ENCODE assay signal across 20 cellular contexts in the genomic region with DNA sequence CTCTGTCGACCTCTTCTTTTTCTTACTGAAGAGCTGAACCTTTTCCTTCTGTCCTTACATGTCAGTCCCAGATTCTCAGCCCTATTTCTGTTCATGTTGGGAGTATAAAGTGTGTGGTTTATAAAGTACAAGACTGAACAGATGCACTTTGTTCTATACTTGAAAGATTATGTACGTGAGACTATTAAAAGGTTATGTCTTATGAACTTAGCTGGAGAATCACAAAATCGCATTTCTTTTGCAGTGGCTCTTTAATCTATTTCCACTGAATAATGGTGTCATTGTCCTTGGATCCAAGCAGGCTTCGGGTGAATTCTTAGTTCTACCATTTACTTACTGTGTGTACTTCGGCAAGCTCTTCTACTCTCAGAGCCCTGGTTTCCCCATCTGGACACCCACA.
DNase-seq lines count a peak whose midpoint lies in the region; ATAC-seq and TF ChIP-seq lines count a peak whose summit lies in the region.
"Had no signal": no experiment of that assay in that cellular context is flagged by ENCODE, and none has a peak within 500 bp of the region (broad histone marks: within the 10 kb centered on the region; RNA-seq: fewer than 3 reads in every experiment).

No MANE protein-coding gene starts in this region.

- H3K79me2 ChIP-seq in mammary epithelial cell (ENCODE audit: insufficient read depth, low read length) (no peaks in the 10 kb centered on the region), trophoblast cell (ENCODE audit: control insufficient read depth, insufficient read depth, low read length, poor library complexity) (no peaks in the 10 kb centered on the region)

- in situ Hi-C loops in mammary epithelial cell (cut with MboI; ENCODE audit: low sequenced_read_pairs in 2 of 2), result no loop called here

- H3K4me2 ChIP-seq in mammary epithelial cell (ENCODE audit: insufficient read depth, low read depth, low read length) (no peak overlapping the region), trophoblast cell (ENCODE audit: low read length) (no peak overlapping the region)
- H3K4me2 ChIP-seq: BLaER1 had no signal

- no peak for ATAC-seq in GM21447 (IDR thresholded peaks at IDR 0.05; ENCODE audit: unreplicated experiment)
- ATAC-seq: CD8-positive, alpha-beta T cell; GM12878 had no signal

- no peaks in the 10 kb centered on the region for H3K9me3 ChIP-seq in mammary epithelial cell (replicated peaks; ENCODE audit: insufficient read depth, low read length)
- H3K9me3 ChIP-seq in breast epithelium, result peaks cover 0 to 22% of the 10 kb centered on the region in 2 donors
- H3K9me3 ChIP-seq in trophoblast cell (ENCODE audit: insufficient read depth, low read depth, low read length), result no peaks in the 10 kb centered on the region
- H3K9me3 ChIP-seq: BLaER1, HAP-1 had no signal

- H3K79me1 ChIP-seq in trophoblast cell (ENCODE audit: low read length), result no peaks in the 10 kb centered on the region

- H2BK5ac ChIP-seq in trophoblast cell (ENCODE audit: low read depth, low read length, poor library complexity), result no peak overlapping the region

- CTCF ChIA-PET in mammary epithelial cell (lab: Charles Lee; ENCODE audit: low non-redundant PET), result no interaction called here

- H3K23ac ChIP-seq in trophoblast cell (ENCODE audit: low read length), result no peak overlapping the region

- dilution Hi-C loops in mammary epithelial cell (cut with HindIII; ENCODE audit: low sequenced_read_pairs), result no loop called here

- no peaks in the 10 kb centered on the region for H3K4me1 ChIP-seq in mammary epithelial cell (ENCODE audit: insufficient read depth, low read length)
- H3K4me1 ChIP-seq in breast epithelium, result no peaks in the 10 kb centered on the region
- H3K4me1 ChIP-seq in trophoblast cell (ENCODE audit: control insufficient read depth in 1 of 2, insufficient read depth in 2 of 2, low read length in 2 of 2), result no peaks in the 10 kb centered on the region
- H3K4me1 ChIP-seq: BLaER1, HAP-1 had no signal

- H3K4ac ChIP-seq in trophoblast cell (ENCODE audit: low read depth, low read length), result no peak overlapping the region

- H3K27me3 ChIP-seq in mammary epithelial cell (ENCODE audit: insufficient read depth, low read length) (no peaks in the 10 kb centered on the region), breast epithelium (no peaks in the 10 kb centered on the region), trophoblast cell (ENCODE audit: insufficient read depth, low read length) (no peaks in the 10 kb centered on the region), dorsolateral prefrontal cortex (no peaks in the 10 kb centered on the region)
- H3K27me3 ChIP-seq: BLaER1 had no signal

- H3K27ac ChIP-seq in mammary epithelial cell (ENCODE audit: insufficient read depth, low read depth, low read length) (no peak overlapping the region), breast epithelium (no peak overlapping the region), angular gyrus (ENCODE audit: low read depth, low read length) (peak overlapping the region; percentile 30), trophoblast cell (ENCODE audit: low read depth, low read length) (no peak overlapping the region), dorsolateral prefrontal cortex (peak overlapping the region in 27 of 59 donors; percentile 4 to 68 (median 38))
- H3K27ac ChIP-seq: 22Rv1, BLaER1, C4-2B had no signal

- no peaks in the 10 kb centered on the region for H4K20me1 ChIP-seq in mammary epithelial cell (ENCODE audit: insufficient read depth, low read length)
- H4K20me1 ChIP-seq: BLaER1 had no signal

- no peak overlapping the region for H2BK120ac ChIP-seq in trophoblast cell (ENCODE audit: insufficient read depth, low read length, poor library complexity)

- H2AFZ ChIP-seq in mammary epithelial cell (ENCODE audit: low read depth, low read length), result peak overlapping the region; percentile 58
- H2AFZ ChIP-seq in trophoblast cell (ENCODE audit: insufficient read depth, low read length, poor library complexity), result no peak overlapping the region

- WGBS in mammary epithelial cell (ENCODE audit: low coverage, missing lambda C conversion rate), result 11% methylated on average over 5 of the region's 5 CpGs
- no CpG with 5 or more reads among the region's 5 CpGs for WGBS in trophoblast cell (ENCODE audit: extremely low coverage, insufficient coverage, insufficient read length)

- H4K91ac ChIP-seq in trophoblast cell (ENCODE audit: low read depth, low read length), result no peak overlapping the region

- H3K9ac ChIP-seq in mammary epithelial cell (ENCODE audit: insufficient read depth, low read length) (no peak overlapping the region), trophoblast cell (ENCODE audit: low read length) (peak overlapping the region; percentile 22)
- H3K9ac ChIP-seq: BLaER1 had no signal

- no peak overlapping the region for H2BK12ac ChIP-seq in trophoblast cell (ENCODE audit: low read length)

- BruUV-seq in mammary epithelial cell (replicated peaks; lab: Mats Ljungman, UMichigan), result no TSS peak

- no peak for DNase-seq in mammary epithelial cell
- no peak for DNase-seq in breast epithelium (ENCODE audit: low spot score in 2 of 2)
- no peak for DNase-seq in trophoblast cell
- no peak for DNase-seq in dorsolateral prefrontal cortex
- DNase-seq in activated CD4-positive, alpha-beta T cell treated with anti-CD3 and anti-CD28 coated beads for 1 hour, result no peak
- DNase-seq: CD4-positive, CD25-positive, alpha-beta regulatory T cell; CD8-positive, alpha-beta T cell; DMS 273 treated with DMSO at 0.1 percent for 48 hours; DMS79; EL; GDM1; GOT3; HFFc6 had no signal

- TF ChIP-seq POLR2A in breast epithelium (IDR thresholded peaks at IDR 0.05), result no peak

- H4K8ac ChIP-seq in trophoblast cell (ENCODE audit: low read depth, low read length), result no peak overlapping the region

- no peak overlapping the region for H4K12ac ChIP-seq in trophoblast cell (ENCODE audit: low read depth, low read length)

- no peak overlapping the region for H3K14ac ChIP-seq in trophoblast cell (ENCODE audit: low read length)

- intact Hi-C loops in mammary epithelial cell (cut with micrococcal nuclease) (no loop called here), breast epithelium (cut with DNase I; ENCODE audit: low total_unique reads) (no loop called here), dorsolateral prefrontal cortex (cut with DNase I) (no loop called here)

- no peak overlapping the region for H3K18ac ChIP-seq in trophoblast cell (ENCODE audit: low read length)

- H3K4me3 ChIP-seq in mammary epithelial cell (replicated peaks in 1 of 3; ENCODE audit: insufficient read depth in 1 of 3, low read depth in 2 of 3, low read length in 3 of 3) (no peak overlapping the region), breast epithelium (no peak overlapping the region), trophoblast cell (ENCODE audit: low read depth, low read length) (no peak overlapping the region), dorsolateral prefrontal cortex (no peak overlapping the region)
- H3K4me3 ChIP-seq: BLaER1, GM12878, HAP-1 had no signal

- H2AK5ac ChIP-seq in trophoblast cell (ENCODE audit: low read length), result no peak overlapping the region

- H3K36me3 ChIP-seq in mammary epithelial cell (ENCODE audit: insufficient read depth, low read length), result no peaks in the 10 kb centered on the region
- H3K36me3 ChIP-seq in breast epithelium, result no peaks in the 10 kb centered on the region
- H3K36me3 ChIP-seq in trophoblast cell (ENCODE audit: control insufficient read depth in 1 of 2, insufficient read depth in 2 of 2, low read length in 2 of 2), result no peaks in the 10 kb centered on the region
- H3K36me3 ChIP-seq: BLaER1, HAP-1 had no signal

- no peak for TF ChIP-seq CTCF in mammary epithelial cell (conservative IDR thresholded peaks at IDR 0.05 in 1 of 2, IDR thresholded peaks at IDR 0.05 in 1 of 2; ENCODE audit: extremely low read depth in 1 of 2, insufficient read depth in 1 of 2, low read depth in 1 of 2, low read length in 2 of 2)
- TF ChIP-seq CTCF in breast epithelium (IDR thresholded peaks at IDR 0.05), result no peak
- no peak for TF ChIP-seq CTCF in dorsolateral prefrontal cortex (IDR thresholded peaks at IDR 0.05 in 54 of 56, conservative IDR thresholded peaks at IDR 0.05 in 2 of 56; ENCODE audit: low read depth in 1 of 56, partially characterized antibody in 56 of 56)
